Comparison of ENCODE assay signal across 8 cellular contexts in the genomic region with DNA sequence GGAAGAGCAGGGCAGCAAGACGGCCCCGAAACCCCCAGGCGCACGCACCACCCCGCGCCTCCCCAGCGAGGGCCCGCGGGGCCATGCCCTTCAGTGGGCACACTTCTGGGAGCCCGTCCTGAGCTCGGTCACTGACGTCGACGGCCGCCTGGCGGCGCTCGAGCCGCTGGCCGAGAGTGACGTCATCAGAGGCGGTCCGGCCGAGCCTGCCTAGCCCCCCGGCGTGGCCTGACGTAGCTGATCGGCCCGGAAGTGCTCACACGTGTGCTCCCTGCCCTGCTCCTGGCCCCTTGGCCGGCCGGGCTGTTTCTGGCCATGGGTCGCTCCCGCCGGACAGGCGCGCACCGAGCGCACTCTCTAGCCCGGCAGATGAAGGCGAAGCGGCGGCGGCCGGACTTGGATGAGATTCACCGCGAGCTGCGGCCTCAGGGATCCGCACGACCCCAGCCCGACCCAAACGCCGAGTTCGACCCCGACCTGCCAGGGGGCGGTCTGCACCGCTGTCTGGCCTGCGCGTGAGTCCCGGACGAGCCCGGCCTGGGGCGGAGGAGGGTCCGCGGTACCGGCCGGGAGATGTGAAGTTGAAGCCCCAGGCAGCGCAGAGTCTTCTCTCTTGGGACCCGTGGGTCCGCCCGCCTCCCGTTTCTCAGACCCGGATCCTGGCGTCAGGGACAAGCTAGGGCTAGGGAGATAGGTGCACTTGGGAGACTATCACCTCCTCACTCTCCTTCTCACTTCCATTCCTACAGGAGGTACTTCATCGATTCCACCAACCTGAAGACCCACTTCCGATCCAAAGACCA.
A peak's percentile ranks its signal among the peaks of the same experiment; 100 is the strongest.
DNase-seq lines count a peak whose midpoint lies in the region; ATAC-seq and TF ChIP-seq lines count a peak whose summit lies in the region.

Gene ZNF593, plus strand, starts transcription at position 240 of the 803 bp plus-strand sequence. Its CDS starts 76 bp downstream, at position 316.

- CTCF ChIA-PET in RWPE1 (lab: Yijun Ruan, JAX): interaction anchor here (0.5 to 1.6 kb wide), 18 partner anchors 9 to 928 kb away, joined by 3 to 15 read pairs (median 4); partner anchors contain the start of gene CEP85

- peak within 1 kb of the TSS; percentile 71 to 83 (median 73) for H3K27ac Mint-ChIP-seq in nephron

- POLR2A ChIA-PET in RWPE1 (lab: Yijun Ruan, JAX; ENCODE audit: low non-redundant PET): no interaction called here

- H3K9me3 ChIP-seq in KOPT-K1 (ENCODE audit: insufficient read depth, low read length, poor library complexity, severe bottlenecking): no peaks in the 10 kb centered on the region

- H3K4me3 Mint-ChIP-seq in nephron: peak within 1 kb of the TSS; percentile 87 to 91 (median 89)

- TF ChIP-seq CTCF in RWPE1 (conservative IDR thresholded peaks at IDR 0.05; ENCODE audit: low read depth) (peak; percentile 93), nephron (IDR thresholded peaks at IDR 0.05; ENCODE audit: unreplicated experiment in 3 of 3) (peak; percentile 87 to 95 (median 91))

- H3K27ac ChIP-seq in KOPT-K1 (ENCODE audit: low read depth, low read length, poor library complexity, severe bottlenecking): peak within 1 kb of the TSS; percentile 56
- peak within 1 kb of the TSS; percentile 55 for H3K27ac ChIP-seq in RWPE1

- ATAC-seq in GM21737 (IDR thresholded peaks at IDR 0.05; ENCODE audit: unreplicated experiment): peak; percentile 93
- peak; percentile 96 for ATAC-seq in stimulated activated naive CD8-positive, alpha-beta T cell treated with anti-CD3 and anti-CD28 coated beads, Interleukin-15, Interleukin-2, amounts not matched to agents 100 U/mL and 50 U/mL, for 24 hours

- peaks cover 23% of the 10 kb centered on the region for H3K4me1 Mint-ChIP-seq in nephron

- DNase-seq in EH (ENCODE audit: low read depth): peak; percentile 91
- DNase-seq in RWPE1 (ENCODE audit: low spot score): peak; percentile 93
- peak; percentile 83 for DNase-seq in activated T-helper 9 cell treated with anti-CD3 and anti-CD28 coated beads, Interleukin-2, amount 50 U/mL, for 16 hours (ENCODE audit: low read depth)
- DNase-seq in fibroblast of peridontal ligament (ENCODE audit: extremely low read depth): peak; percentile 85
- DNase-seq in stimulated activated naive CD8-positive, alpha-beta T cell treated with anti-CD3 and anti-CD28 coated beads, Interleukin-15, Interleukin-2, amounts not matched to agents 100 U/mL and 50 U/mL, for 24 hours: peak; percentile 93

- peaks cover 2% of the 10 kb centered on the region for H3K27me3 Mint-ChIP-seq in nephron (ENCODE audit: low read depth)

- H3K36me3 Mint-ChIP-seq in nephron (ENCODE audit: low read depth): no peaks in the 10 kb centered on the region

- H3K36me3 ChIP-seq in KOPT-K1 (ENCODE audit: insufficient read depth, low read length): no peaks in the 10 kb centered on the region; the same call in 1 of the 2 replicates

- H3K9me3 Mint-ChIP-seq in nephron: no peaks in the 10 kb centered on the region

Comparison
In these comparisons a context has a peak if more than half of its experiments do, and no peak if none do; other contexts are left out.
1. Peak in every context shown above with its lines: DNase-seq, ATAC-seq and H3K27ac ChIP-seq.